1 cellular context compared by ENCODE assay signal in the genomic region with DNA sequence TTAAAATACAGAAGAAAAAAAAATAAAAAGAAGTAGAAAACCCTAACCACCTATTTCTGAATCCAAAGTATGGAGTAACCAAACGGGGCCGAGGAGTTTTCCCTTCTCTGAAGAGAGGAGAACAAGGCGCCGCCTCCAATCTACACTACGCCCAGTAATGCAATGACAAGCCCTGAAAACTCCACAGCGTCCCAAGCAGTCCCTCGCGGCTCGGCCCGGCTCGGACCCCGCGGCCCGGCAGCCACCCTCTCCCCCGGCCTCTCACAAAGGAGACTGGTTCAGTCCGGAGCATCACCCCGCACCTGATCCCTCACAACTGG.
TF ChIP-seq lines count a peak whose summit lies in the region.

No MANE protein-coding gene starts in this region.

TF ChIP-seq in GM23338, 12 proteins besides CTCF, POLR2A, EP300 and RAD21:
- no peak for TF ChIP-seq ZNF331 (CRISPR knock-in tag; IDR thresholded peaks at IDR 0.05; ENCODE audit: low read depth)
- TF ChIP-seq POLR2AphosphoS5 (IDR thresholded peaks at IDR 0.05; ENCODE audit: low read depth): no peak
- TF ChIP-seq ZNF462 (CRISPR knock-in tag; IDR thresholded peaks at IDR 0.05): no peak
